In the genomic region with DNA sequence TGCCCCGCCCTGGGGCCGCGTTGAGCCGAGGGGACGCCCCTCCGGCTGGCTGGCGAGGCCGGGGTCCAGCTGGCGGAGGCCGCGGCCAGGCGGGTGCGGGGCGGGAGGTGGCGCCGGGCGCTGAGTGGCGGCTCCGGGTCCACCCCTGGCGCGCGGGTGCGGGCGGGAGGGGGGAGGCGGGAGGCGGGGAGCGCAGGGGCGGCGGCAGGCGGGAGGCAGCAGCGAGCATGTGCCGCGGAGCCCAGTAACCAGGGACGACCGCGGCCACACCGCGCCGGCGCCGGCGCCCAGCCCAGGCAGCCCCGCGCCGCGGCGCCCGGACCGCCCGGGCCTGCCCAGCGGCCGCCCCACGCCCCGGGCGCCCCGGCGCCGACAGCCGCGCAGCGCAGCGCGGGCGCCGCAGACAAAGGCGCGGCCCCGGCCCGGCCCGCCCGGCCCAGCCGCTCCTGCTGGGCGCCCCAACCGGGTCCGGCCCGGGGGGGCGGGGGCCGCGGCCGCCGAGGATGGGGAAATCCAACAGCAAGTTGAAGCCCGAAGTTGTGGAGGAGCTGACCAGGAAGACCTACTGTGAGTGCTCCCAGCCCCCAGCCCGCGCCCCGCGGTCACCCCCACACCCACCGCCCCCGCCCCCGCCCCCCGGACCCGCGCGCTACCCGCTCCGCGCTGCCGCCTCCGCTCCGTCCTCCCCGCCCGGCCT, we compare ENCODE assay signal across 8 cellular contexts. TPM values are rescaled to one million over a fixed set of nuclear protein-coding genes. Genes with fewer than 3 reads are reported as not detected.
DNase-seq lines count a peak whose midpoint lies in the region; ATAC-seq and TF ChIP-seq lines count a peak whose summit lies in the region.

A gene (plus strand): TSS at position 244 of the 697 bp plus-strand sequence. CDS start 260 bp downstream, at position 504.

- ATAC-seq in activated CD8-positive, alpha-beta T cell treated with anti-CD3 and anti-CD28 coated beads, Interleukin-2, amount 10 ng/mL, durations not matched to agents 7 days and 5 days = peak; percentile 80
- ATAC-seq in effector memory CD8-positive, alpha-beta T cell (replicated peaks) = peak; percentile 72
- ATAC-seq in GM19395 (IDR thresholded peaks at IDR 0.05; ENCODE audit: unreplicated experiment) (no peak), GM21786 (IDR thresholded peaks at IDR 0.05; ENCODE audit: unreplicated experiment) (no peak)

- POLR2A ChIA-PET in activated CD8-positive, alpha-beta T cell treated with anti-CD3 and anti-CD28 coated beads, Interleukin-2, amount 10 ng/mL, durations not matched to agents 7 days and 5 days (lab: Charles Lee) = interaction anchor here (0.6 kb wide), 1 partner anchor 283 kb away, joined by 3 read pairs; no protein-coding TSS in a partner anchor

- peak within 1 kb of the TSS; percentile 61 for H3K4me3 Mint-ChIP-seq in activated CD8-positive, alpha-beta T cell treated with anti-CD3 and anti-CD28 coated beads, Interleukin-2, amount 10 ng/mL, durations not matched to agents 7 days and 5 days
- H3K4me3 Mint-ChIP-seq in effector memory CD8-positive, alpha-beta T cell = peak within 1 kb of the TSS; percentile 67 to 68

- H3K4me1 Mint-ChIP-seq in activated CD8-positive, alpha-beta T cell treated with anti-CD3 and anti-CD28 coated beads, Interleukin-2, amount 10 ng/mL, durations not matched to agents 7 days and 5 days (ENCODE audit: low read depth) = peaks cover 7% of the 10 kb centered on the region
- H3K4me1 Mint-ChIP-seq in effector memory CD8-positive, alpha-beta T cell (ENCODE audit: low read depth in 2 of 2) = peaks cover 0 to 8% of the 10 kb centered on the region in 2 donors

- 0 to 1% methylated on average over 16 to 37 of the region's 101 CpGs for WGBS in lower leg skin, 2 donors

- TF ChIP-seq CTCF in lower leg skin (IDR thresholded peaks at IDR 0.05) = no peak

- CTCF ChIA-PET in activated CD8-positive, alpha-beta T cell treated with anti-CD3 and anti-CD28 coated beads, Interleukin-2, amount 10 ng/mL, durations not matched to agents 7 days and 5 days (lab: Charles Lee) = no interaction called here

- no peaks in the 10 kb centered on the region for H3K9me3 Mint-ChIP-seq in activated CD8-positive, alpha-beta T cell treated with anti-CD3 and anti-CD28 coated beads, Interleukin-2, amount 10 ng/mL, durations not matched to agents 7 days and 5 days (ENCODE audit: insufficient read depth)
- no peaks in the 10 kb centered on the region for H3K9me3 Mint-ChIP-seq in effector memory CD8-positive, alpha-beta T cell

- TF ChIP-seq POLR2A in lower leg skin (IDR thresholded peaks at IDR 0.05) = no peak

- peak within 1 kb of the TSS; percentile 72 for H3K4me3 ChIP-seq in lower leg skin (ENCODE audit: low read depth, poor library complexity, severe bottlenecking)

- H3K36me3 Mint-ChIP-seq in activated CD8-positive, alpha-beta T cell treated with anti-CD3 and anti-CD28 coated beads, Interleukin-2, amount 10 ng/mL, durations not matched to agents 7 days and 5 days (ENCODE audit: low read depth) = no peaks in the 10 kb centered on the region
- H3K36me3 Mint-ChIP-seq in effector memory CD8-positive, alpha-beta T cell (ENCODE audit: insufficient read depth) = peaks cover 11% of the 10 kb centered on the region

- DNase-seq in Daoy (ENCODE audit: low read depth) = peak; percentile 89
- DNase-seq in NCI-H2171 (lab: John Stamatoyannopoulos, UW) = peak; percentile 81
- DNase-seq in activated CD8-positive, alpha-beta T cell treated with anti-CD3 and anti-CD28 coated beads, Interleukin-2, amount 10 ng/mL, durations not matched to agents 7 days and 5 days = peak; percentile 52
- DNase-seq in effector memory CD8-positive, alpha-beta T cell = peak in 2 of 3 experiments; percentile 17 to 35
- peak; percentile 50 to 94 for DNase-seq in lower leg skin (ENCODE audit: low spot score in 2 of 2)
- DNase-seq in stimulated activated CD4-positive, alpha-beta T cell treated with anti-CD3 and anti-CD28 coated beads, Interleukin-4, amount 100 ng/mL, for 4 hours = peak; percentile 62 to 65

- intact Hi-C loops in lower leg skin (cut with DNase I; ENCODE audit: low total_unique reads) = no loop called here

- no peak within 1 kb of the TSS for H3K27ac Mint-ChIP-seq in activated CD8-positive, alpha-beta T cell treated with anti-CD3 and anti-CD28 coated beads, Interleukin-2, amount 10 ng/mL, durations not matched to agents 7 days and 5 days
- peak within 1 kb of the TSS; percentile 9 to 55 for H3K27ac Mint-ChIP-seq in effector memory CD8-positive, alpha-beta T cell

- peaks cover 28% of the 10 kb centered on the region for H3K27me3 Mint-ChIP-seq in activated CD8-positive, alpha-beta T cell treated with anti-CD3 and anti-CD28 coated beads, Interleukin-2, amount 10 ng/mL, durations not matched to agents 7 days and 5 days (ENCODE audit: low read depth)
- H3K27me3 Mint-ChIP-seq in effector memory CD8-positive, alpha-beta T cell = peaks cover 11 to 14% of the 10 kb centered on the region in 2 donors

RNA-seq across cellular contexts. Expression of the gene that starts here (rescaled TPM):
- 40.7 and 49.6 TPM in 2 replicates for total RNA-seq in Daoy (2014; rRNA removed; shearing (Covaris generic))
- 1 to 10 TPM; 3.3 TPM for total RNA-seq in activated CD8-positive, alpha-beta T cell treated with anti-CD3 and anti-CD28 coated beads, Interleukin-2, amount 10 ng/mL, durations not matched to agents 7 days and 5 days
- 10 to 100 TPM; 14.4 to 25.2 (median 20.7) TPM for total RNA-seq in lower leg skin

Comparison
In these comparisons a context has a peak if more than half of its experiments do, and no peak if none do; other contexts are left out.
1. DNase-seq: peak in every context shown above with its lines; median percentile 89 in Daoy; 81 in NCI-H2171; 72 in lower leg skin; 64 in stimulated activated CD4-positive, alpha-beta T cell treated with anti-CD3 and anti-CD28 coated beads, Interleukin-4, amount 100 ng/mL, for 4 hours; 52 in activated CD8-positive, alpha-beta T cell treated with anti-CD3 and anti-CD28 coated beads, Interleukin-2, amount 10 ng/mL, durations not matched to agents 7 days and 5 days; 26 in effector memory CD8-positive, alpha-beta T cell.
2. ATAC-seq: peak in activated CD8-positive, alpha-beta T cell treated with anti-CD3 and anti-CD28 coated beads, Interleukin-2, amount 10 ng/mL, durations not matched to agents 7 days and 5 days (single experiment) and effector memory CD8-positive, alpha-beta T cell (single experiment); none in GM19395 (single experiment) and GM21786 (single experiment).